Comparison of ENCODE assay signal across 23 cellular contexts in genomic region chr15:36948982-36949381, GRCh38.
"Had no signal": no experiment of that assay in that cellular context is flagged by ENCODE, and none has a peak within 500 bp of the region (broad histone marks: within the 10 kb centered on the region; RNA-seq: fewer than 3 reads in every experiment).

No MANE protein-coding gene starts in this region.

- H3K27ac Mint-ChIP-seq: activated CD8-positive, alpha-beta T cell treated with anti-CD3 and anti-CD28 coated beads for 36 hours; activated naive CD4-positive, alpha-beta T cell treated with anti-CD3 and anti-CD28 coated beads, Interleukin-2, amount 10 ng/mL, durations not matched to agents 7 days and 5 days; activated naive CD8-positive, alpha-beta T cell treated with anti-CD3 and anti-CD28 coated beads for 36 hours; activated T-cell treated with anti-CD3 and anti-CD28 coated beads, Interleukin-2, amount 50 U/mL, for 72 hours; activated T-helper 2 cell treated with anti-CD3 and anti-CD28 coated beads, Interferon-gamma antibody, Interleukin-2, Interleukin-4, amounts not matched to agents 10 μg/mL and 5 μg/mL and 100 μg/mL, durations not matched to agents 14 hours and 24 hours and 36 hours; T-cell had no signal

- H3K4me3 Mint-ChIP-seq: activated CD8-positive, alpha-beta T cell treated with anti-CD3 and anti-CD28 coated beads for 36 hours; activated naive CD4-positive, alpha-beta T cell treated with anti-CD3 and anti-CD28 coated beads, Interleukin-2, amount 10 ng/mL, durations not matched to agents 7 days and 5 days; activated naive CD8-positive, alpha-beta T cell treated with anti-CD3 and anti-CD28 coated beads for 36 hours; activated T-cell treated with anti-CD3 and anti-CD28 coated beads, Interleukin-2, amount 50 U/mL, for 72 hours; T-cell had no signal

- FAIRE-seq: bronchial epithelial cell, TTC549 had no signal

- DNase-seq: activated CD4-positive, alpha-beta T cell treated with anti-CD3 and anti-CD28 coated beads for 4 hours; activated CD8-positive, alpha-beta memory T cell treated with anti-CD3 and anti-CD28 coated beads, Interleukin-2, amount 50 U/mL, for 4 hours; activated CD8-positive, alpha-beta T cell treated with anti-CD3 and anti-CD28 coated beads for 36 hours; activated gamma-delta T cell treated with Interleukin-2 at 50 U/mL for 16 hours; activated naive CD4-positive, alpha-beta T cell treated with anti-CD3 and anti-CD28 coated beads, Interleukin-2, amount 10 ng/mL, durations not matched to agents 7 days and 5 days; activated naive CD8-positive, alpha-beta T cell treated with anti-CD3 and anti-CD28 coated beads for 36 hours; activated T-cell treated with anti-CD3 and anti-CD28 coated beads, Interleukin-2, amount 50 U/mL, for 72 hours; KG1; NCI-H1092; NCI-H1417; NCI-H1694 treated with DMSO at 0.1 percent for 48 hours; NCI-H2029 treated with DMSO at 0.1 percent for 48 hours; NCI-H345; NCI-H510A treated with DMSO at 0.1 percent for 48 hours; NCI-H69; SHP77 treated with DMSO at 0.1 percent for 48 hours; T-cell; T-helper 2 cell; T1000 had no signal

- H3K27me3 Mint-ChIP-seq: activated naive CD4-positive, alpha-beta T cell treated with anti-CD3 and anti-CD28 coated beads, Interleukin-2, amount 10 ng/mL, durations not matched to agents 7 days and 5 days had no signal

- H3K9me3 Mint-ChIP-seq: activated CD8-positive, alpha-beta T cell treated with anti-CD3 and anti-CD28 coated beads for 36 hours; activated naive CD4-positive, alpha-beta T cell treated with anti-CD3 and anti-CD28 coated beads, Interleukin-2, amount 10 ng/mL, durations not matched to agents 7 days and 5 days; activated naive CD8-positive, alpha-beta T cell treated with anti-CD3 and anti-CD28 coated beads for 36 hours; activated T-cell treated with anti-CD3 and anti-CD28 coated beads, Interleukin-2, amount 50 U/mL, for 72 hours; activated T-helper 2 cell treated with anti-CD3 and anti-CD28 coated beads, Interferon-gamma antibody, Interleukin-2, Interleukin-4, amounts not matched to agents 10 μg/mL and 5 μg/mL and 100 μg/mL, durations not matched to agents 14 hours and 24 hours and 36 hours had no signal

- H3K36me3 Mint-ChIP-seq: activated naive CD4-positive, alpha-beta T cell treated with anti-CD3 and anti-CD28 coated beads, Interleukin-2, amount 10 ng/mL, durations not matched to agents 7 days and 5 days; activated naive CD8-positive, alpha-beta T cell treated with anti-CD3 and anti-CD28 coated beads for 36 hours; T-cell had no signal

- ATAC-seq: activated CD4-positive, CD25-positive, alpha-beta regulatory T cell treated with anti-CD3 and anti-CD28 coated beads, Interleukin-2, amount 50 U/mL, for 24 hours; activated CD8-positive, alpha-beta T cell treated with anti-CD3 and anti-CD28 coated beads for 36 hours; activated T-cell treated with anti-CD3 and anti-CD28 coated beads, Interleukin-2, amount 50 U/mL, for 72 hours; T-cell had no signal

- H3K4me1 Mint-ChIP-seq: activated naive CD4-positive, alpha-beta T cell treated with anti-CD3 and anti-CD28 coated beads, Interleukin-2, amount 10 ng/mL, durations not matched to agents 7 days and 5 days; activated naive CD8-positive, alpha-beta T cell treated with anti-CD3 and anti-CD28 coated beads for 36 hours; T-cell had no signal
